ENCODE assay signal across 8 cellular contexts in the genomic region with DNA sequence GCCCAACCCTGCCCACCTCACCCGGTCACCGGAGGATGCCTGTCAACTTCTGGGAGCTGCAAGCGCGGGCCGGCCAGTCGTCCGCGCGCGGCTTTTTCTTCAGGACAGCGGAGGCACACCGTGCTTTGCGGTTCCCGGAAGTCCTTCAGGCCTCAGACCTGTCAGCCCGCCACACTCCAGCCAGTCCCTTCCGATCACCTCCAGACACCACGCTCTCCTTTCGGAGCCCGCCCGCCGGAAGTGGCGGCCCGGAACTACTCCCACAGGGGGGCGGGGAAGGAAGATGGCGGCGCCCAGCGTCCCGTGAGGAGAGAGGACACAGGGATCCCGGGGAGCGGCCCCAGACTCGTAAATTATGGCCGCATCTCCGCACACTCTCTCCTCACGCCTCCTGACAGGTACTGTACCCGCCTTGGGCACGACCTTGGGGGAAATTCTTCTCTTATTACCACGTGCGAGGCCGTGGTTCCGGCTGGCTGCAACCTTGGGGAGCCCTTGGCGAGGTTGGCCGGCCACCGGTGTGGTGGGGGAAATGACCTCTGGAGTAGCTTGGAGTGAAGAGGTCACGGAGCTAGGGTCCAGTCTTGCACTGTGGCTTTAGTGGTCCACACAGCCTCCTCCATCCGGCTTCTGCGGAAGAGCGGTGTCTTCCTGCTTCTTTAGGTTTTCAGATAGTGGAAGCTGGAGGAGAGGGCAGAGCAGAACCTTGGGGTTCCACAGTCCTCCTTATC. TPM values are rescaled to one million over a fixed set of nuclear protein-coding genes. Genes with fewer than 3 reads are reported as not detected.
DNase-seq lines count a peak whose midpoint lies in the region; ATAC-seq, FAIRE-seq and TF ChIP-seq lines count a peak whose summit lies in the region.

A gene (plus strand): TSS at position 254 of the 731 bp plus-strand sequence. CDS start 102 bp downstream, at position 356.

- peak; percentile 89 for TF ChIP-seq POLR2A in GM15510 (IDR thresholded peaks at IDR 0.05; ENCODE audit: borderline replicate concordance, extremely low read depth, insufficient read length)

- H3K27ac ChIP-seq in angular gyrus (ENCODE audit: low read depth, low read length): peak within 1 kb of the TSS; percentile 82
- H3K27ac ChIP-seq in right atrium auricular region: peak within 1 kb of the TSS; percentile 71 to 82

- no peaks in the 10 kb centered on the region for H3K36me3 ChIP-seq in right atrium auricular region

- no peaks in the 10 kb centered on the region for H3K27me3 ChIP-seq in right atrium auricular region

- H3K4me3 ChIP-seq in right atrium auricular region: peak within 1 kb of the TSS; percentile 73 to 94

- ATAC-seq in HG02852 (IDR thresholded peaks at IDR 0.05; ENCODE audit: unreplicated experiment) (peak; percentile 99), T-helper 17 cell (peak; percentile 99)

- no peak for FAIRE-seq in urothelium cell line (lab: Jason Lieb, UNC)

- H3K9me3 ChIP-seq in T-helper 17 cell (ENCODE audit: control insufficient read depth, low read length, poor library complexity, severe bottlenecking): no peaks in the 10 kb centered on the region
- H3K9me3 ChIP-seq in right atrium auricular region: no peaks in the 10 kb centered on the region

- H3K27ac Mint-ChIP-seq in T-helper 17 cell: peak within 1 kb of the TSS; percentile 96

- no peaks in the 10 kb centered on the region for H3K27me3 Mint-ChIP-seq in T-helper 17 cell

- peaks cover 31% of the 10 kb centered on the region for H3K4me1 Mint-ChIP-seq in T-helper 17 cell

- H3K4me3 Mint-ChIP-seq in T-helper 17 cell: peak within 1 kb of the TSS; percentile 98

- H3K36me3 Mint-ChIP-seq in T-helper 17 cell (ENCODE audit: low read depth): peaks cover 4% of the 10 kb centered on the region

- DNase-seq in NCI-H1436 treated with DMSO at 0.1 percent for 48 hours (lab: John Stamatoyannopoulos, UW) (peak; percentile 5), T-helper 17 cell (peak; percentile 72 to 77 (median 76)), right atrium auricular region (ENCODE audit: low spot score) (peak; percentile 87), pulmonary artery endothelial cell (ENCODE audit: low read depth, low spot score) (no peak), urothelium cell line (ENCODE audit: low spot score) (peak; percentile 81)

- no peak for TF ChIP-seq CTCF in right atrium auricular region (IDR thresholded peaks at IDR 0.05)

- H3K4me1 ChIP-seq in right atrium auricular region: peaks cover 0 to 25% of the 10 kb centered on the region in 2 donors

RNA-seq across cellular contexts. Expression of the gene that starts here (rescaled TPM):
- total RNA-seq in T-helper 17 cell (10 to 100 TPM; 16.9 to 19.6 TPM), right atrium auricular region (10 to 100 TPM; 31.6 to 67.6 TPM), pulmonary artery endothelial cell (10.5 and 16.2 TPM in 2 replicates)
